ENCODE assay signal across 8 cellular contexts in genomic region chr15:96333194-96334016, GRCh38. TPM values are rescaled to one million over a fixed set of nuclear protein-coding genes. Genes with fewer than 3 reads are reported as not detected.
DNase-seq lines count a peak whose midpoint lies in the region; ATAC-seq and TF ChIP-seq lines count a peak whose summit lies in the region.

No MANE protein-coding gene starts in this region.

- H3K36me3 ChIP-seq in esophagus squamous epithelium, result peaks cover 0 to 23% (median 0%) of the 10 kb centered on the region in 3 donors

- ATAC-seq in GM21526 (IDR thresholded peaks at IDR 0.05; ENCODE audit: low FRiP score, unreplicated experiment), result no peak
- no peak for ATAC-seq in HG03457 (IDR thresholded peaks at IDR 0.05; ENCODE audit: unreplicated experiment)

- H3K4me3 Mint-ChIP-seq in neural crest cell, result peak overlapping the region; percentile 96

- peak overlapping the region; percentile 98 for H3K27ac Mint-ChIP-seq in neural crest cell (ENCODE audit: unreplicated experiment)

- no peak for TF ChIP-seq CTCF in esophagus squamous epithelium (IDR thresholded peaks at IDR 0.05)
- peak; percentile 4 for TF ChIP-seq CTCF in neural crest cell (conservative IDR thresholded peaks at IDR 0.05)

- DNase-seq in NCI-H748 (lab: John Stamatoyannopoulos, UW; ENCODE audit: unreplicated experiment) (peak; percentile 54), NCI-H748 treated with DMSO at 0.1 percent for 48 hours (lab: John Stamatoyannopoulos, UW) (no peak), SK-N-DZ (ENCODE audit: low spot score) (peak; percentile 39), esophagus squamous epithelium (lab: John Stamatoyannopoulos, UW) (no peak), neural crest cell (ENCODE audit: low read depth, low spot score) (no peak), superior temporal gyrus (ENCODE audit: extremely low spot score) (no peak)

- H3K9me3 Mint-ChIP-seq in neural crest cell, result no peaks in the 10 kb centered on the region

- peaks cover 0 to 76% (median 0%) of the 10 kb centered on the region in 3 donors for H3K4me1 ChIP-seq in esophagus squamous epithelium

- H3K4me3 ChIP-seq in esophagus squamous epithelium, result peak overlapping the region; percentile 45 to 92 (median 72)

- H3K27me3 ChIP-seq in esophagus squamous epithelium, result peaks cover 0 to 50% (median 0%) of the 10 kb centered on the region in 4 donors

- peaks cover 49% of the 10 kb centered on the region for H3K4me1 Mint-ChIP-seq in neural crest cell

- H3K36me3 Mint-ChIP-seq in neural crest cell (ENCODE audit: low read depth), result peaks cover 60% of the 10 kb centered on the region

- no peak for TF ChIP-seq POLR2A in esophagus squamous epithelium (IDR thresholded peaks at IDR 0.05)

- H3K27me3 Mint-ChIP-seq in neural crest cell (ENCODE audit: low read depth), result peaks cover 72% of the 10 kb centered on the region

- intact Hi-C loops in esophagus squamous epithelium (cut with DNase I), result no loop called here

- no peaks in the 10 kb centered on the region for H3K9me3 ChIP-seq in esophagus squamous epithelium

- H3K27ac ChIP-seq in esophagus squamous epithelium, result peak overlapping the region; percentile 85 to 96 (median 94)

- 2 to 21% methylated on average over 18 to 22 of the region's 62 CpGs for WGBS in esophagus squamous epithelium, 2 donors

RNA-seq across cellular contexts. Expression of gene NR2F2, which starts 2.9 kb away (rescaled TPM):
- 2.2 and 3.2 TPM in 2 replicates for polyA plus RNA-seq in SK-N-DZ (2014; cell fraction: cytosol; rRNA removed)
- polyA plus RNA-seq in SK-N-DZ (2014; cell fraction: nucleus; rRNA removed), result 1.5 and 3.6 TPM in 2 replicates
- total RNA-seq in esophagus squamous epithelium, result 10 to 100 TPM in 1 of 4 donors, 1 to 10 TPM in 3; 3.7 to 15.6 (median 6.4) TPM
- 147 and 150 TPM in 2 replicates for total RNA-seq in neural crest cell

Comparison
In these comparisons a context has a peak if more than half of its experiments do, and no peak if none do; other contexts are left out.
1. DNase-seq: peak in NCI-H748 (single experiment) and SK-N-DZ (single experiment); none in NCI-H748 treated with DMSO at 0.1 percent for 48 hours (single experiment), esophagus squamous epithelium (single experiment), neural crest cell (single experiment) and superior temporal gyrus (single experiment).